In the genomic region with DNA sequence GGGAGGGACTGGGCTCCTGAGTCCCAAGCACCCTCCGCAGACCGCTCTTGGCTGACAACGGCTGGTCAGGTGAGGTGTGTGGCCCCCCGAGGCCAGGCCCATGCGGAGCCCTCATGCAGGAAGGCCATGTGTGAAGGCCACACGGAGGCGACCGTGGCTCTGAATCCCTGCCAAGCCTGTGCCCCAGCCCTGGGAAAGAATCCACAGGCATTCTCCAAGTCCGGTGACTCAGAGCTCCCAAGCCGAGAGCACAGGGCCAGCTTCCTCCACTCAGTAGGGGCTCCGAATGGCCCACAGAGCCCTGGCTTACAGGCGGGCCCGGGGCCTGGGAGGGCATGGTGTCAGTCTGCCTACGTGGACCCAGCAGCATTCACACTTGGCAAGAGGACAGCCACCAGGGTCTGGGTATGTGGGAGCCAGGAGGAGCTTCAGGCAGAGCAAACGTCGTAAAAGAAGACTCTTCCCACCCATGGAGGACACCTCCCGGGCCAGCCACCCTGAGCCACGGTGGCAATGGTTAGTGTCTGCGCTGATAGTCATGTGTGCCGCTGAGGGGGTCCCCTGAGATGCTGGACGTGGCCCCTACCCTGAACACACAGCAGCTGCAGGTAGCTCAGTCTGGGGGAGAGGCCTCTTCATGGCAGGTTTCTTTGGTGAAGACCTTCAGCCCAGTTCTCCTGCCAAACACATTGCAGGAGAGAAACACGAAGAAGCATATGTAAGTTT, we compare ENCODE assay signal across 10 cellular contexts.
DNase-seq lines count a peak whose midpoint lies in the region; ATAC-seq and TF ChIP-seq lines count a peak whose summit lies in the region.
"Had no signal": no experiment of that assay in that cellular context is flagged by ENCODE, and none has a peak within 500 bp of the region (broad histone marks: within the 10 kb centered on the region; RNA-seq: fewer than 3 reads in every experiment).

No MANE protein-coding gene starts in this region.

- no peak for TF ChIP-seq CTCF in HEK293 (tag by site-specific recombination; IDR thresholded peaks at IDR 0.05)
- TF ChIP-seq CTCF in astrocyte of the spinal cord (IDR thresholded peaks at IDR 0.05; ENCODE audit: low read depth, low read length): no peak
- TF ChIP-seq CTCF in hepatocyte (IDR thresholded peaks at IDR 0.05; ENCODE audit: poor library complexity): no peak

- H3K9me3 ChIP-seq in HEK293 (ENCODE audit: control insufficient read depth, insufficient read depth, low read depth, low read length) (no peaks in the 10 kb centered on the region), hepatocyte (ENCODE audit: low read depth) (no peaks in the 10 kb centered on the region)

- H3K27me3 ChIP-seq in hepatocyte: no peaks in the 10 kb centered on the region

- H3K27ac ChIP-seq in HEK293 (ENCODE audit: extremely low read depth, low read depth, low read length) (no peak overlapping the region), hepatocyte (no peak overlapping the region)

- in situ Hi-C loops in astrocyte of the spinal cord (cut with HindIII; ENCODE audit: low sequenced_read_pairs): no loop called here

- no peaks in the 10 kb centered on the region for H3K9me2 ChIP-seq in hepatocyte (replicated peaks; ENCODE audit: insufficient read depth)

- no peak overlapping the region for H2AFZ ChIP-seq in hepatocyte
- H2AFZ ChIP-seq: GM23338 had no signal

- H3K4me1 ChIP-seq in HEK293 (ENCODE audit: control insufficient read depth, insufficient read depth, low read length) (no peaks in the 10 kb centered on the region), hepatocyte (ENCODE audit: insufficient read depth) (no peaks in the 10 kb centered on the region)

- H3K4me3 ChIP-seq in HEK293 (ENCODE audit: low read depth, low read length) (no peak overlapping the region), astrocyte of the spinal cord (ENCODE audit: low read depth, low read length) (no peak overlapping the region), hepatocyte (no peak overlapping the region)
- H3K4me3 ChIP-seq: GM23338 had no signal

- no peak for ATAC-seq in HG02973 (IDR thresholded peaks at IDR 0.05; ENCODE audit: unreplicated experiment)
- no peak for ATAC-seq in GM18511 (IDR thresholded peaks at IDR 0.05; ENCODE audit: unreplicated experiment)
- ATAC-seq in HG03039 (IDR thresholded peaks at IDR 0.05; ENCODE audit: unreplicated experiment): no peak

- no peaks in the 10 kb centered on the region for H4K20me1 ChIP-seq in hepatocyte (ENCODE audit: insufficient read depth, poor library complexity, severe bottlenecking)

- 82% methylated on average over 22 of the region's 22 CpGs for WGBS in hepatocyte (ENCODE audit: low lambda C conversion rate, missing lambda C conversion rate)

- POLR2A ChIA-PET in HEK293 (lab: Yijun Ruan, JAX): no interaction called here

- DNase-seq in astrocyte of the spinal cord (ENCODE audit: low read depth, low spot score): peak; percentile 77
- DNase-seq in hepatocyte (ENCODE audit: low spot score): peak; percentile 38
- DNase-seq in stromal cell of bone marrow (ENCODE audit: low read depth): peak; percentile 58
- DNase-seq in T-helper 1 cell: no peak
- DNase-seq: activated CD8-positive, alpha-beta memory T cell treated with anti-CD3 and anti-CD28 coated beads, Interleukin-2, amount 50 U/mL, for 48 hours had no signal

- H3K36me3 ChIP-seq in HEK293 (ENCODE audit: control insufficient read depth in 2 of 2, insufficient read depth in 1 of 2, low read length in 2 of 2) (no peaks in the 10 kb centered on the region), hepatocyte (replicated peaks; ENCODE audit: insufficient read depth, low read depth) (no peaks in the 10 kb centered on the region)

- CTCF ChIA-PET in HEK293 (lab: Yijun Ruan, JAX): interaction anchor here (0.6 to 1.0 kb wide), 2 partner anchors 8 to 702 kb away, joined by 4 read pairs; no protein-coding TSS in a partner anchor

- no peak overlapping the region for H3K4me2 ChIP-seq in hepatocyte
- H3K4me2 ChIP-seq: GM23338 had no signal

- H3K79me2 ChIP-seq in hepatocyte: no peaks in the 10 kb centered on the region

TF ChIP-seq in HEK293, 187 proteins besides CTCF, POLR2A, EP300 and RAD21:
- TF ChIP-seq ZNF558 (tag by site-specific recombination; IDR thresholded peaks at IDR 0.05): no peak
- TF ChIP-seq, protein P1, sequence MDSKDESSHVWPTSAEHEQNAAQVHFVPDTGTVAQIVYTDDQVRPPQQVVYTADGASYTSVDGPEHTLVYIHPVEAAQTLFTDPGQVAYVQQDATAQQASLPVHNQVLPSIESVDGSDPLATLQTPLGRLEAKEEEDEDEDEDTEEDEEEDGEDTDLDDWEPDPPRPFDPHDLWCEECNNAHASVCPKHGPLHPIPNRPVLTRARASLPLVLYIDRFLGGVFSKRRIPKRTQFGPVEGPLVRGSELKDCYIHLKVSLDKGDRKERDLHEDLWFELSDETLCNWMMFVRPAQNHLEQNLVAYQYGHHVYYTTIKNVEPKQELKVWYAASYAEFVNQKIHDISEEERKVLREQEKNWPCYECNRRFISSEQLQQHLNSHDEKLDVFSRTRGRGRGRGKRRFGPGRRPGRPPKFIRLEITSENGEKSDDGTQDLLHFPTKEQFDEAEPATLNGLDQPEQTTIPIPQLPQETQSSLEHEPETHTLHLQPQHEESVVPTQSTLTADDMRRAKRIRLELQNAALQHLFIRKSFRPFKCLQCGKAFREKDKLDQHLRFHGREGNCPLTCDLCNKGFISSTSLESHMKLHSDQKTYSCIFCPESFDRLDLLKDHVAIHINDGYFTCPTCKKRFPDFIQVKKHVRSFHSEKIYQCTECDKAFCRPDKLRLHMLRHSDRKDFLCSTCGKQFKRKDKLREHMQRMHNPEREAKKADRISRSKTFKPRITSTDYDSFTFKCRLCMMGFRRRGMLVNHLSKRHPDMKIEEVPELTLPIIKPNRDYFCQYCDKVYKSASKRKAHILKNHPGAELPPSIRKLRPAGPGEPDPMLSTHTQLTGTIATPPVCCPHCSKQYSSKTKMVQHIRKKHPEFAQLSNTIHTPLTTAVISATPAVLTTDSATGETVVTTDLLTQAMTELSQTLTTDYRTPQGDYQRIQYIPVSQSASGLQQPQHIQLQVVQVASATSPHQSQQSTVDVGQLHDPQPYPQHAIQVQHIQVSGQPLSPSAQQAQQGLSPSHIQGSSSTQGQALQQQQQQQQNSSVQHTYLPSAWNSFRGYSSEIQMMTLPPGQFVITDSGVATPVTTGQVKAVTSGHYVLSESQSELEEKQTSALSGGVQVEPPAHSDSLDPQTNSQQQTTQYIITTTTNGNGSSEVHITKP (tag by site-specific recombination; IDR thresholded peaks at IDR 0.05): no peak
- no peak for TF ChIP-seq ZNF707 (tag by site-specific recombination; IDR thresholded peaks at IDR 0.05)
- TF ChIP-seq KLF8 (tag by site-specific recombination; IDR thresholded peaks at IDR 0.05): no peak
- peak; percentile 92 for TF ChIP-seq ZIC2 (tag by site-specific recombination; IDR thresholded peaks at IDR 0.05)
- 0 out of 2 replicates have a peak, but pooled peaks have one; percentile 21 for TF ChIP-seq EGR2 (tag by site-specific recombination; IDR thresholded peaks at IDR 0.05; ENCODE audit: low read depth)

Comparison
In these comparisons a context has a peak if more than half of its experiments do, and no peak if none do; other contexts are left out.
1. DNase-seq: peak in astrocyte of the spinal cord (single experiment), hepatocyte (single experiment) and stromal cell of bone marrow (single experiment); none in T-helper 1 cell (0 of 5).